7 cellular contexts compared by ENCODE assay signal in the genomic region with DNA sequence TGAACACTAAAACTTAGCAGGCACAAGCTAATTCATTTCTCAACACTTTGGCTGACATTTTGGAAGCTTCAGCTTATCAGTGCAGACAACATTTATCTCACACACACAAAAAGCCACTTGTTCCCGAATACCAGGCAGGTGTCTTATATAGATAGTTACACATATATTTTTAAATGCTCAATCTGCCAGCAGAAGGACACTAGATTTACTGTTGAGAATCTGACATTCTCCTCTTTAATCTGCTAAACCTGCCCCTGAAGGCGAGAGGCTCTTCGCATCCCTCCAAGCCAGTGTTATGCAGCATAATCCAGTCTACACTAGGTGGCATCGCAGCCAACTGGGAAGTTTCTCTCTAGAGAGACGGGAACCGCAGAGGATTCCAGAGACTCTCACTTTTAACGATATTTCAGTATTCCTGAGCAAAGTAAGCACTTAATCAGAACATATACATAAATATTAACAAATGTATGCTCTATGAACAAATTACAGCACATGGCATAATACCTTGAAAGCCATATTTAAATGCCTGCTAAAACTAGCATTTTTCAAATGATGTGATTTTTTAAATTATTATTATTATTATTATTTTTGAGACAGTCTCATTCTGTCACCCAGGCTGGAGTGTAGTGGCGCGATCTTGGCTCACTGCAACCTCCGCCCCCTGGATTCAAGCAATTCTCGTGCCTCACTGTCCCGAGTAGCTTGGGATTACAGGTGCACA.
DNase-seq lines count a peak whose midpoint lies in the region; ATAC-seq and TF ChIP-seq lines count a peak whose summit lies in the region.

No MANE protein-coding gene starts in this region.

- CTCF ChIA-PET in activated CD8-positive, alpha-beta memory T cell treated with anti-CD3 and anti-CD28 coated beads, Interleukin-2, amount 10 ng/mL, durations not matched to agents 7 days and 5 days (lab: Charles Lee): interaction anchor here (0.8 kb wide), 1 partner anchor 106 kb away, joined by 3 read pairs; no protein-coding TSS in a partner anchor

- peaks cover 0 to 4% (median 0%) of the 10 kb centered on the region in 5 experiments for H3K9me3 Mint-ChIP-seq in brain
- H3K9me3 Mint-ChIP-seq in activated CD8-positive, alpha-beta memory T cell treated with anti-CD3 and anti-CD28 coated beads, Interleukin-2, amount 10 ng/mL, durations not matched to agents 7 days and 5 days (ENCODE audit: low read depth): no peaks in the 10 kb centered on the region

- H3K36me3 Mint-ChIP-seq in brain: no peaks in the 10 kb centered on the region
- H3K36me3 Mint-ChIP-seq in activated CD8-positive, alpha-beta memory T cell treated with anti-CD3 and anti-CD28 coated beads, Interleukin-2, amount 10 ng/mL, durations not matched to agents 7 days and 5 days: no peaks in the 10 kb centered on the region

- DNase-seq in GM12865 (ENCODE audit: low read depth) (no peak), NCI-H1694 treated with DMSO at 0.1 percent for 48 hours (lab: John Stamatoyannopoulos, UW) (peak; percentile 51), kidney tubule cell (ENCODE audit: low spot score) (peak; percentile 59)
- DNase-seq in activated CD8-positive, alpha-beta memory T cell treated with anti-CD3 and anti-CD28 coated beads, Interleukin-2, amount 10 ng/mL, durations not matched to agents 7 days and 5 days: no peak
- no peak for DNase-seq in stimulated activated naive CD4-positive, alpha-beta T cell (lab: John Stamatoyannopoulos, UW)

- no peak for ATAC-seq in GM18511 (IDR thresholded peaks at IDR 0.05; ENCODE audit: unreplicated experiment)
- no peak for ATAC-seq in activated CD8-positive, alpha-beta memory T cell treated with anti-CD3 and anti-CD28 coated beads, Interleukin-2, amount 10 ng/mL, durations not matched to agents 7 days and 5 days

- H3K27ac Mint-ChIP-seq in brain: peak overlapping the region in 2 of 5 experiments; percentile 0 to 39
- no peak overlapping the region for H3K27ac Mint-ChIP-seq in activated CD8-positive, alpha-beta memory T cell treated with anti-CD3 and anti-CD28 coated beads, Interleukin-2, amount 10 ng/mL, durations not matched to agents 7 days and 5 days

- TF ChIP-seq CTCF in GM12865 (IDR thresholded peaks at IDR 0.05; ENCODE audit: insufficient read depth, low read depth, low read length, missing control alignments) (peak; percentile 22), brain (conservative IDR thresholded peaks at IDR 0.05) (peak; percentile 49 to 56)

- no peak overlapping the region for H3K4me3 Mint-ChIP-seq in brain
- H3K4me3 Mint-ChIP-seq in activated CD8-positive, alpha-beta memory T cell treated with anti-CD3 and anti-CD28 coated beads, Interleukin-2, amount 10 ng/mL, durations not matched to agents 7 days and 5 days: no peak overlapping the region

- peaks cover 36% of the 10 kb centered on the region for H3K4me1 Mint-ChIP-seq in brain
- H3K4me1 Mint-ChIP-seq in activated CD8-positive, alpha-beta memory T cell treated with anti-CD3 and anti-CD28 coated beads, Interleukin-2, amount 10 ng/mL, durations not matched to agents 7 days and 5 days: no peaks in the 10 kb centered on the region

- H3K4me3 ChIP-seq in GM12865 (ENCODE audit: low read depth, low read length): no peak overlapping the region

- no peaks in the 10 kb centered on the region for H3K27me3 Mint-ChIP-seq in brain
- H3K27me3 Mint-ChIP-seq in activated CD8-positive, alpha-beta memory T cell treated with anti-CD3 and anti-CD28 coated beads, Interleukin-2, amount 10 ng/mL, durations not matched to agents 7 days and 5 days: peaks cover 17% of the 10 kb centered on the region

Comparison
In these comparisons a context has a peak if more than half of its experiments do, and no peak if none do; other contexts are left out.
1. DNase-seq: peak in NCI-H1694 treated with DMSO at 0.1 percent for 48 hours (single experiment) and kidney tubule cell (single experiment); none in GM12865 (single experiment), activated CD8-positive, alpha-beta memory T cell treated with anti-CD3 and anti-CD28 coated beads, Interleukin-2, amount 10 ng/mL, durations not matched to agents 7 days and 5 days (single experiment) and stimulated activated naive CD4-positive, alpha-beta T cell (0 of 6).